1 cellular context compared by ENCODE assay signal in the genomic region with DNA sequence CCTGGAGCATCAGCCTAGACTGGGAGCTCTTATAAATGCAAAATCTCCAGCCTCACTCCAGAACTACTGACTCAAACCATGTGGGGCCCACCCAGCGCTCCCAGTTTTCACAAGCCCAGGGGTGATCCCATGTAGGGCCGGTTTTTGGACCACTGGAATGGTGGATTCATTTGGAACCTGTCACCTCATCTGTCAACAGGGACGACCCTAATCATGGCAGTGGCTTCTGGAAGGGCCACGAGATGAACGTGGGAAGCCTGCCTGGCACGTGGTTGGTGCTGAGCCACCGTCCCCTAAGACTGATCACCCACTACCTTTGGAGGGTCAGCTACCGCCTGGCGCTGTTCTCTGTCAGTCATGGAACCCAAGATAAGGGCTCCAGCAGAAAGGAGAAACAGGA.
TF ChIP-seq lines count a peak whose summit lies in the region.

No MANE protein-coding gene starts in this region.

TF ChIP-seq in GM23338, 12 proteins besides CTCF, POLR2A, EP300 and RAD21 (continued from another document):
- TF ChIP-seq, protein P1, sequence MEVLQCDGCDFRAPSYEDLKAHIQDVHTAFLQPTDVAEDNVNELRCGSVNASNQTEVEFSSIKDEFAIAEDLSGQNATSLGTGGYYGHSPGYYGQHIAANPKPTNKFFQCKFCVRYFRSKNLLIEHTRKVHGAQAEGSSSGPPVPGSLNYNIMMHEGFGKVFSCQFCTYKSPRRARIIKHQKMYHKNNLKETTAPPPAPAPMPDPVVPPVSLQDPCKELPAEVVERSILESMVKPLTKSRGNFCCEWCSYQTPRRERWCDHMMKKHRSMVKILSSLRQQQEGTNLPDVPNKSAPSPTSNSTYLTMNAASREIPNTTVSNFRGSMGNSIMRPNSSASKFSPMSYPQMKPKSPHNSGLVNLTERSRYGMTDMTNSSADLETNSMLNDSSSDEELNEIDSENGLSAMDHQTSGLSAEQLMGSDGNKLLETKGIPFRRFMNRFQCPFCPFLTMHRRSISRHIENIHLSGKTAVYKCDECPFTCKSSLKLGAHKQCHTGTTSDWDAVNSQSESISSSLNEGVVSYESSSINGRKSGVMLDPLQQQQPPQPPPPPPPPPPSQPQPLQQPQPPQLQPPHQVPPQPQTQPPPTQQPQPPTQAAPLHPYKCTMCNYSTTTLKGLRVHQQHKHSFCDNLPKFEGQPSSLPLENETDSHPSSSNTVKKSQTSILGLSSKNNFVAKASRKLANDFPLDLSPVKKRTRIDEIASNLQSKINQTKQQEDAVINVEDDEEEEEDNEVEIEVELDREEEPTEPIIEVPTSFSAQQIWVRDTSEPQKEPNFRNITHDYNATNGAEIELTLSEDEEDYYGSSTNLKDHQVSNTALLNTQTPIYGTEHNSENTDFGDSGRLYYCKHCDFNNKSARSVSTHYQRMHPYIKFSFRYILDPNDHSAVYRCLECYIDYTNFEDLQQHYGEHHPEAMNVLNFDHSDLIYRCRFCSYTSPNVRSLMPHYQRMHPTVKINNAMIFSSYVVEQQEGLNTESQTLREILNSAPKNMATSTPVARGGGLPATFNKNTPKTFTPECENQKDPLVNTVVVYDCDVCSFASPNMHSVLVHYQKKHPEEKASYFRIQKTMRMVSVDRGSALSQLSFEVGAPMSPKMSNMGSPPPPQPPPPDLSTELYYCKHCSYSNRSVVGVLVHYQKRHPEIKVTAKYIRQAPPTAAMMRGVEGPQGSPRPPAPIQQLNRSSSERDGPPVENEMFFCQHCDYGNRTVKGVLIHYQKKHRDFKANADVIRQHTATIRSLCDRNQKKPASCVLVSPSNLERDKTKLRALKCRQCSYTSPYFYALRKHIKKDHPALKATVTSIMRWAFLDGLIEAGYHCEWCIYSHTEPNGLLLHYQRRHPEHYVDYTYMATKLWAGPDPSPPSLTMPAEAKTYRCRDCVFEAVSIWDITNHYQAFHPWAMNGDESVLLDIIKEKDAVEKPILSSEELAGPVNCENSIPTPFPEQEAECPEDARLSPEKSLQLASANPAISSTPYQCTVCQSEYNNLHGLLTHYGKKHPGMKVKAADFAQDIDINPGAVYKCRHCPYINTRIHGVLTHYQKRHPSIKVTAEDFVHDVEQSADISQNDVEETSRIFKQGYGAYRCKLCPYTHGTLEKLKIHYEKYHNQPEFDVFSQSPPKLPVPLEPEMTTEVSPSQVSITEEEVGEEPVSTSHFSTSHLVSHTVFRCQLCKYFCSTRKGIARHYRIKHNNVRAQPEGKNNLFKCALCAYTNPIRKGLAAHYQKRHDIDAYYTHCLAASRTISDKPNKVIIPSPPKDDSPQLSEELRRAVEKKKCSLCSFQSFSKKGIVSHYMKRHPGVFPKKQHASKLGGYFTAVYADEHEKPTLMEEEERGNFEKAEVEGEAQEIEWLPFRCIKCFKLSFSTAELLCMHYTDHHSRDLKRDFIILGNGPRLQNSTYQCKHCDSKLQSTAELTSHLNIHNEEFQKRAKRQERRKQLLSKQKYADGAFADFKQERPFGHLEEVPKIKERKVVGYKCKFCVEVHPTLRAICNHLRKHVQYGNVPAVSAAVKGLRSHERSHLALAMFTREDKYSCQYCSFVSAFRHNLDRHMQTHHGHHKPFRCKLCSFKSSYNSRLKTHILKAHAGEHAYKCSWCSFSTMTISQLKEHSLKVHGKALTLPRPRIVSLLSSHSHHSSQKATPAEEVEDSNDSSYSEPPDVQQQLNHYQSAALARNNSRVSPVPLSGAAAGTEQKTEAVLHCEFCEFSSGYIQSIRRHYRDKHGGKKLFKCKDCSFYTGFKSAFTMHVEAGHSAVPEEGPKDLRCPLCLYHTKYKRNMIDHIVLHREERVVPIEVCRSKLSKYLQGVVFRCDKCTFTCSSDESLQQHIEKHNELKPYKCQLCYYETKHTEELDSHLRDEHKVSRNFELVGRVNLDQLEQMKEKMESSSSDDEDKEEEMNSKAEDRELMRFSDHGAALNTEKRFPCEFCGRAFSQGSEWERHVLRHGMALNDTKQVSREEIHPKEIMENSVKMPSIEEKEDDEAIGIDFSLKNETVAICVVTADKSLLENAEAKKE (CRISPR knock-in tag; IDR thresholded peaks at IDR 0.05), result no peak
- TF ChIP-seq NANOG (IDR thresholded peaks at IDR 0.05; ENCODE audit: borderline replicate concordance) (no peak), ZNF114 (CRISPR knock-in tag; IDR thresholded peaks at IDR 0.05) (no peak), EZH2phosphoT487 (IDR thresholded peaks at IDR 0.05; ENCODE audit: unreplicated experiment) (no peak)
